In the genomic region with DNA sequence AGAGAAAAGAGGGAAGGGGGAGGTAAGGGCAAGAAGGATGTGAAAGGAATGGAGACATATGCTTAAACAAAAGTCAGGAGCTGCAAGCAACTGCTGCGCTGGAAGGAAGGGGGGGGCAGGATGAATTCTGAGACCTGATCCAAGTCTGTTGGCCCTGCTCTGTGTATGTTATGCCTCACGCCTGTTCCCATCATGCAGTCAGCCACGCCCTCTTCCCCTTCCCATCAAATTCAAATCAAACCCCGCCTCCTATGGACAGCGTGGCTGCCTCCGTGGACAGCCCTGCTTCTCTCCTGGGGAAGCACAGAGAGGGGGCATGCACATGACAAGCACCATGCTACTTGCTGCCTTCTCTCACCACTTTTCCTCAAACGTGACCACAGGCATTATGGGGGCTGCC, we compare ENCODE assay signal across 17 cellular contexts. TPM values are rescaled to one million over a fixed set of nuclear protein-coding genes. Genes with fewer than 3 reads are reported as not detected.
"Had no signal": no experiment of that assay in that cellular context is flagged by ENCODE, and none has a peak within 500 bp of the region (broad histone marks: within the 10 kb centered on the region; RNA-seq: fewer than 3 reads in every experiment).

No MANE protein-coding gene starts in this region.

- H3K4me3 Mint-ChIP-seq: activated CD8-positive, alpha-beta memory T cell treated with anti-CD3 and anti-CD28 coated beads, Interleukin-2, amount 10 ng/mL, durations not matched to agents 7 days and 5 days; central memory CD8-positive, alpha-beta T cell; WTC11 had no signal

- H3K27ac ChIP-seq: ascending aorta, colonic mucosa, ovary, right lobe of liver, thoracic aorta, upper lobe of right lung had no signal

- DNase-seq: activated CD4-positive, alpha-beta T cell treated with anti-CD3 and anti-CD28 coated beads, Interleukin-2, amount 50 U/mL, for 1 hour; activated CD8-positive, alpha-beta memory T cell treated with anti-CD3 and anti-CD28 coated beads, Interleukin-2, amount 10 ng/mL, durations not matched to agents 7 days and 5 days; activated naive CD4-positive, alpha-beta T cell treated with anti-CD3 and anti-CD28 coated beads, Interleukin-2, amount 50 U/mL, for 16 hours; colonic mucosa; erythroblast; midbrain; ovary; right lobe of liver; small intestine; stimulated activated CD4-positive, alpha-beta T cell treated with anti-CD3 and anti-CD28 coated beads, Interleukin-4, amount 100 ng/mL, for 1 hour; upper lobe of right lung had no signal

- H3K27me3 ChIP-seq: ascending aorta, colonic mucosa, ovary, right lobe of liver, upper lobe of right lung had no signal

- H3K9me3 Mint-ChIP-seq: central memory CD8-positive, alpha-beta T cell; WTC11 had no signal

- H3K27ac Mint-ChIP-seq: activated CD8-positive, alpha-beta memory T cell treated with anti-CD3 and anti-CD28 coated beads, Interleukin-2, amount 10 ng/mL, durations not matched to agents 7 days and 5 days; WTC11 had no signal

- H3K9me3 ChIP-seq: ascending aorta, colonic mucosa, ovary, right lobe of liver, thoracic aorta, upper lobe of right lung had no signal

- H3K4me1 ChIP-seq: upper lobe of right lung had no signal

- H3K27me3 Mint-ChIP-seq: activated CD8-positive, alpha-beta memory T cell treated with anti-CD3 and anti-CD28 coated beads, Interleukin-2, amount 10 ng/mL, durations not matched to agents 7 days and 5 days; central memory CD8-positive, alpha-beta T cell had no signal

- ATAC-seq: activated CD8-positive, alpha-beta memory T cell treated with anti-CD3 and anti-CD28 coated beads, Interleukin-2, amount 10 ng/mL, durations not matched to agents 7 days and 5 days; left lobe of liver; right lobe of liver; upper lobe of right lung; WTC11 had no signal

- H3K4me3 ChIP-seq: ascending aorta, colonic mucosa, lung, ovary, right lobe of liver, thoracic aorta, upper lobe of right lung had no signal

RNA-seq across cellular contexts. Expression of a gene that starts 45.7 kb away (rescaled TPM):
- total RNA-seq: thoracic aorta had no signal
